Comparison of ENCODE assay signal across 1 cellular context in genomic region chr5:154754460-154755360, GRCh38.
TF ChIP-seq lines count a peak whose summit lies in the region.

No MANE protein-coding gene starts in this region.

TF ChIP-seq in HepG2, 621 proteins besides CTCF, POLR2A, EP300 and RAD21 (continued from another document and continues in another):
- TF ChIP-seq RXRA (CRISPR knock-in tag; IDR thresholded peaks at IDR 0.05): peak; percentile 64; the same call in 1 of the 2 replicates
- no peak for TF ChIP-seq ZNF660 (CRISPR knock-in tag; IDR thresholded peaks at IDR 0.05; ENCODE audit: borderline replicate concordance, low read depth)
- no peak for TF ChIP-seq MBD4 (IDR thresholded peaks at IDR 0.05; ENCODE audit: borderline replicate concordance, low read length)
- no peak for TF ChIP-seq ZNF20 (CRISPR knock-in tag; IDR thresholded peaks at IDR 0.05)
- no peak for TF ChIP-seq TBL1XR1 (IDR thresholded peaks at IDR 0.05; ENCODE audit: borderline replicate concordance, low read length, partially characterized antibody)
- TF ChIP-seq AHR (CRISPR knock-in tag; IDR thresholded peaks at IDR 0.05): no peak
- no peak for TF ChIP-seq SRSF4 (IDR thresholded peaks at IDR 0.05; ENCODE audit: low read depth, low read length, poor library complexity, severe bottlenecking)
- no peak for TF ChIP-seq ELF4 (CRISPR knock-in tag; IDR thresholded peaks at IDR 0.05; ENCODE audit: borderline replicate concordance)
- no peak for TF ChIP-seq MTF2 (CRISPR knock-in tag; IDR thresholded peaks at IDR 0.05; ENCODE audit: borderline replicate concordance)
- TF ChIP-seq CHD2 (IDR thresholded peaks at IDR 0.05; ENCODE audit: low read depth, low read length): no peak; the same call in 1 of the 2 replicates
- TF ChIP-seq GMEB1 (CRISPR knock-in tag; IDR thresholded peaks at IDR 0.05; ENCODE audit: borderline replicate concordance): peak; percentile 93
- TF ChIP-seq GABPB1 (CRISPR knock-in tag; IDR thresholded peaks at IDR 0.05): peak; percentile 70
- TF ChIP-seq DR1 (CRISPR knock-in tag; IDR thresholded peaks at IDR 0.05): no peak
- no peak for TF ChIP-seq ZNF224 (CRISPR knock-in tag; IDR thresholded peaks at IDR 0.05)
- TF ChIP-seq PRDM10 (CRISPR knock-in tag; IDR thresholded peaks at IDR 0.05; ENCODE audit: low read depth): no peak
- peak; percentile 84 for TF ChIP-seq TBX2 (CRISPR knock-in tag; IDR thresholded peaks at IDR 0.05; ENCODE audit: borderline replicate concordance)
- TF ChIP-seq SALL2 (CRISPR knock-in tag; IDR thresholded peaks at IDR 0.05): peak; percentile 93
- no peak for TF ChIP-seq CBX2 (IDR thresholded peaks at IDR 0.05; ENCODE audit: low read depth, low read length)
- no peak for TF ChIP-seq CBX2 (CRISPR knock-in tag; IDR thresholded peaks at IDR 0.05; ENCODE audit: low read depth)
- peak; percentile 48 for TF ChIP-seq BORCS8-MEF2B (CRISPR knock-in tag; IDR thresholded peaks at IDR 0.05)
- no peak for TF ChIP-seq ZNF749 (CRISPR knock-in tag; IDR thresholded peaks at IDR 0.05; ENCODE audit: borderline replicate concordance)
- no peak for TF ChIP-seq ZNF543 (CRISPR knock-in tag; IDR thresholded peaks at IDR 0.05)
- no peak for TF ChIP-seq TEF (CRISPR knock-in tag; IDR thresholded peaks at IDR 0.05)
- peak; percentile 45; the same call in 1 of the 2 replicates for TF ChIP-seq ZSCAN5A (CRISPR knock-in tag; IDR thresholded peaks at IDR 0.05; ENCODE audit: borderline replicate concordance)
- TF ChIP-seq ZNF841 (CRISPR knock-in tag; IDR thresholded peaks at IDR 0.05; ENCODE audit: borderline replicate concordance): no peak
- TF ChIP-seq ZNF580 (CRISPR knock-in tag; IDR thresholded peaks at IDR 0.05; ENCODE audit: borderline replicate concordance, low read depth): peak; percentile 57; the same call in 1 of the 2 replicates
- peak; percentile 84; the same call in 1 of the 2 replicates for TF ChIP-seq ZMAT3 (CRISPR knock-in tag; conservative IDR thresholded peaks at IDR 0.05)
- no peak for TF ChIP-seq ZNF570 (CRISPR knock-in tag; IDR thresholded peaks at IDR 0.05; ENCODE audit: borderline replicate concordance)
- no peak for TF ChIP-seq ELK4 (CRISPR knock-in tag; IDR thresholded peaks at IDR 0.05; ENCODE audit: borderline replicate concordance)
- TF ChIP-seq ZBTB7B (CRISPR knock-in tag; IDR thresholded peaks at IDR 0.05): peak; percentile 66; the same call in 1 of the 2 replicates
- TF ChIP-seq RAD51 (IDR thresholded peaks at IDR 0.05; ENCODE audit: borderline replicate concordance): no peak
- no peak for TF ChIP-seq MED13 (CRISPR knock-in tag; IDR thresholded peaks at IDR 0.05)
- no peak for TF ChIP-seq ZNF713 (CRISPR knock-in tag; IDR thresholded peaks at IDR 0.05)
- 0 out of 2 replicates have a peak, but pooled peaks have one; percentile 54 for TF ChIP-seq ZNF615 (CRISPR knock-in tag; IDR thresholded peaks at IDR 0.05; ENCODE audit: borderline replicate concordance)
- no peak for TF ChIP-seq KDM4B (CRISPR knock-in tag; IDR thresholded peaks at IDR 0.05)
- peak; percentile 30; the same call in 1 of the 2 replicates for TF ChIP-seq ZBTB3 (CRISPR knock-in tag; IDR thresholded peaks at IDR 0.05; ENCODE audit: borderline replicate concordance, low read depth)
- no peak for TF ChIP-seq AGO1 (IDR thresholded peaks at IDR 0.05; ENCODE audit: low read depth, low read length, poor library complexity, severe bottlenecking)
- no peak for TF ChIP-seq THAP7 (CRISPR knock-in tag; IDR thresholded peaks at IDR 0.05)
- peak; percentile 59; the same call in 1 of the 2 replicates for TF ChIP-seq ZNF740 (CRISPR knock-in tag; IDR thresholded peaks at IDR 0.05)
- peak; percentile 34; the same call in 1 of the 2 replicates for TF ChIP-seq HNF4A (CRISPR knock-in tag; IDR thresholded peaks at IDR 0.05)
- TF ChIP-seq SYNCRIP (IDR thresholded peaks at IDR 0.05; ENCODE audit: insufficient read depth, low read depth, low read length): no peak
- TF ChIP-seq ZNF275 (CRISPR knock-in tag; IDR thresholded peaks at IDR 0.05; ENCODE audit: borderline replicate concordance): peak; percentile 90
- no peak for TF ChIP-seq TOE1 (CRISPR knock-in tag; IDR thresholded peaks at IDR 0.05)
- TF ChIP-seq ZNF282 (IDR thresholded peaks at IDR 0.05; ENCODE audit: partially characterized antibody): no peak
- TF ChIP-seq SMARCE1 (IDR thresholded peaks at IDR 0.05; ENCODE audit: borderline replicate concordance): no peak
- TF ChIP-seq ELF1 (CRISPR knock-in tag; IDR thresholded peaks at IDR 0.05): 0 out of 2 replicates have a peak, but pooled peaks have one; percentile 37
- peak; percentile 89; the same call in 1 of the 2 replicates for TF ChIP-seq ZBTB38 (CRISPR knock-in tag; IDR thresholded peaks at IDR 0.05)
- no peak for TF ChIP-seq PAF1 (CRISPR knock-in tag; IDR thresholded peaks at IDR 0.05)
- TF ChIP-seq ATAD3A (CRISPR knock-in tag; IDR thresholded peaks at IDR 0.05): no peak
- TF ChIP-seq ZNF350 (CRISPR knock-in tag; IDR thresholded peaks at IDR 0.05; ENCODE audit: borderline replicate concordance, low read depth): peak; percentile 24; the same call in 1 of the 2 replicates
- TF ChIP-seq KLF13 (CRISPR knock-in tag; IDR thresholded peaks at IDR 0.05): no peak
- TF ChIP-seq NKX3-1 (CRISPR knock-in tag; IDR thresholded peaks at IDR 0.05): no peak
- no peak for TF ChIP-seq SP1 (IDR thresholded peaks at IDR 0.05)
- TF ChIP-seq SP1 (CRISPR knock-in tag; IDR thresholded peaks at IDR 0.05): peak; percentile 81
- no peak for TF ChIP-seq TBP (CRISPR knock-in tag; IDR thresholded peaks at IDR 0.05)
- TF ChIP-seq KLF12 (CRISPR knock-in tag; IDR thresholded peaks at IDR 0.05; ENCODE audit: borderline replicate concordance): 0 out of 2 replicates have a peak, but pooled peaks have one; percentile 29
- no peak for TF ChIP-seq FUBP1 (CRISPR knock-in tag; IDR thresholded peaks at IDR 0.05; ENCODE audit: borderline replicate concordance)
- TF ChIP-seq ZNF563 (CRISPR knock-in tag; IDR thresholded peaks at IDR 0.05): peak; percentile 49; the same call in 1 of the 2 replicates
- peak; percentile 78 for TF ChIP-seq RXRB (CRISPR knock-in tag; IDR thresholded peaks at IDR 0.05; ENCODE audit: borderline replicate concordance)
- TF ChIP-seq RFX3 (CRISPR knock-in tag; IDR thresholded peaks at IDR 0.05): no peak
- TF ChIP-seq ATF1 (CRISPR knock-in tag; IDR thresholded peaks at IDR 0.05): no peak
- TF ChIP-seq MBNL3 (CRISPR knock-in tag; conservative IDR thresholded peaks at IDR 0.05): no peak
- TF ChIP-seq CENPT (CRISPR knock-in tag; IDR thresholded peaks at IDR 0.05; ENCODE audit: low read depth): no peak
- no peak for TF ChIP-seq ZNF180 (CRISPR knock-in tag; IDR thresholded peaks at IDR 0.05; ENCODE audit: borderline replicate concordance, low read depth)
- TF ChIP-seq PAWR (CRISPR knock-in tag; IDR thresholded peaks at IDR 0.05; ENCODE audit: borderline replicate concordance): no peak
- no peak for TF ChIP-seq ZFP36L2 (CRISPR knock-in tag; IDR thresholded peaks at IDR 0.05)
- TF ChIP-seq JUND (CRISPR knock-in tag; IDR thresholded peaks at IDR 0.05): peak; percentile 59; the same call in 1 of the 2 replicates
